15 cellular contexts compared by ENCODE assay signal in genomic region chr12:90211017-90211416, GRCh38.
DNase-seq lines count a peak whose midpoint lies in the region; ATAC-seq and TF ChIP-seq lines count a peak whose summit lies in the region.
"Had no signal": no experiment of that assay in that cellular context is flagged by ENCODE, and none has a peak within 500 bp of the region (broad histone marks: within the 10 kb centered on the region; RNA-seq: fewer than 3 reads in every experiment).

No MANE protein-coding gene starts in this region.

- peaks cover 0 to 4% of the 10 kb centered on the region in 2 donors for H3K27me3 Mint-ChIP-seq in CD4-positive, alpha-beta memory T cell

- intact Hi-C loops in left colon (cut with DNase I, micrococcal nuclease), result no loop called here
- intact Hi-C loops in CD4-positive, alpha-beta memory T cell (cut with micrococcal nuclease), result no loop called here

- in situ Hi-C loops in HAP-1 (cut with MboI; ENCODE audit: low sequenced_read_pairs), result no loop called here

- H3K27me3 ChIP-seq in BJ (ENCODE audit: control insufficient read depth, insufficient read depth, low read length) (no peaks in the 10 kb centered on the region), HAP-1 (ENCODE audit: low read depth) (no peaks in the 10 kb centered on the region)
- H3K27me3 ChIP-seq in CD4-positive, alpha-beta memory T cell (ENCODE audit: insufficient read depth, low read length), result no peaks in the 10 kb centered on the region

- H3K4me3 ChIP-seq in BJ (ENCODE audit: low read depth, low read length), result no peak overlapping the region
- H3K4me3 ChIP-seq in cardiac fibroblast (replicated peaks in 1 of 2; ENCODE audit: low read depth in 2 of 2, low read length in 2 of 2), result no peak overlapping the region
- H3K4me3 ChIP-seq in CD4-positive, alpha-beta memory T cell (ENCODE audit: low read length in 2 of 2), result no peak overlapping the region
- no peak overlapping the region for H3K4me3 ChIP-seq in HAP-1

- no peaks in the 10 kb centered on the region for H3K4me1 ChIP-seq in CD4-positive, alpha-beta memory T cell (ENCODE audit: insufficient read depth, low read length)
- H3K4me1 ChIP-seq in HAP-1, result no peaks in the 10 kb centered on the region

- H3K36me3 ChIP-seq in BJ (ENCODE audit: control insufficient read depth, insufficient read depth, low read length) (no peaks in the 10 kb centered on the region), HAP-1 (replicated peaks) (no peaks in the 10 kb centered on the region)
- H3K36me3 ChIP-seq in CD4-positive, alpha-beta memory T cell (ENCODE audit: insufficient read depth, low read length), result no peaks in the 10 kb centered on the region

- peak; percentile 61 for ATAC-seq in left colon
- no peak for ATAC-seq in stimulated activated effector memory CD8-positive, alpha-beta T cell treated with anti-CD3 and anti-CD28 coated beads, Interleukin-12 subunit alpha, Interleukin-12 subunit beta, amount 100 ng/mL, for 72 hours

- peaks cover 0 to 1% (median 0%) of the 10 kb centered on the region in 4 donors for H3K4me1 Mint-ChIP-seq in CD4-positive, alpha-beta memory T cell
- H3K4me1 Mint-ChIP-seq in stimulated activated effector memory CD8-positive, alpha-beta T cell treated with anti-CD3 and anti-CD28 coated beads, Interleukin-12 subunit alpha, Interleukin-12 subunit beta, amount 100 ng/mL, for 72 hours, result no peaks in the 10 kb centered on the region

- H3K4me3 Mint-ChIP-seq in CD4-positive, alpha-beta memory T cell, result no peak overlapping the region
- H3K4me3 Mint-ChIP-seq in stimulated activated effector memory CD8-positive, alpha-beta T cell treated with anti-CD3 and anti-CD28 coated beads, Interleukin-12 subunit alpha, Interleukin-12 subunit beta, amount 100 ng/mL, for 72 hours, result no peak overlapping the region
- H3K4me3 Mint-ChIP-seq: activated CD4-positive, alpha-beta memory T cell treated with anti-CD3 and anti-CD28 coated beads for 36 hours had no signal

- no peak overlapping the region for H3K27ac ChIP-seq in CD4-positive, alpha-beta memory T cell (ENCODE audit: low read depth, low read length)

- POLR2A ChIA-PET in BJ (lab: Charles Lee), result no interaction called here
- POLR2A ChIA-PET in CD4-positive, alpha-beta memory T cell (lab: Charles Lee; ENCODE audit: partially characterized antibody), result no interaction called here

- CTCF ChIA-PET in BJ (lab: Yijun Ruan, JAX), result no interaction called here
- CTCF ChIA-PET in CD4-positive, alpha-beta memory T cell (lab: Charles Lee; ENCODE audit: partially characterized antibody), result no interaction called here

- H3K9me3 Mint-ChIP-seq in CD4-positive, alpha-beta memory T cell, result peaks cover 3 to 32% (median 20%) of the 10 kb centered on the region in 8 donors
- H3K9me3 Mint-ChIP-seq in stimulated activated effector memory CD8-positive, alpha-beta T cell treated with anti-CD3 and anti-CD28 coated beads, Interleukin-12 subunit alpha, Interleukin-12 subunit beta, amount 100 ng/mL, for 72 hours, result peaks cover 12% of the 10 kb centered on the region

- no peaks in the 10 kb centered on the region for H3K9me3 ChIP-seq in CD4-positive, alpha-beta memory T cell (ENCODE audit: control insufficient read depth in 1 of 2, low read length in 2 of 2)
- H3K9me3 ChIP-seq in HAP-1, result no peaks in the 10 kb centered on the region

- peaks cover 2 to 3% of the 10 kb centered on the region in 2 donors for H3K36me3 Mint-ChIP-seq in CD4-positive, alpha-beta memory T cell
- no peaks in the 10 kb centered on the region for H3K36me3 Mint-ChIP-seq in stimulated activated effector memory CD8-positive, alpha-beta T cell treated with anti-CD3 and anti-CD28 coated beads, Interleukin-12 subunit alpha, Interleukin-12 subunit beta, amount 100 ng/mL, for 72 hours

- TF ChIP-seq CTCF in BJ (IDR thresholded peaks at IDR 0.05; ENCODE audit: insufficient read depth, low read depth, low read length) (no peak), cardiac fibroblast (IDR thresholded peaks at IDR 0.05; ENCODE audit: low read depth, low read length) (no peak)

- no peak overlapping the region for H3K27ac Mint-ChIP-seq in CD4-positive, alpha-beta memory T cell
- H3K27ac Mint-ChIP-seq in stimulated activated effector memory CD8-positive, alpha-beta T cell treated with anti-CD3 and anti-CD28 coated beads, Interleukin-12 subunit alpha, Interleukin-12 subunit beta, amount 100 ng/mL, for 72 hours, result no peak overlapping the region
- H3K27ac Mint-ChIP-seq: activated CD4-positive, alpha-beta memory T cell treated with anti-CD3 and anti-CD28 coated beads for 36 hours had no signal

- peak; percentile 11 for DNase-seq in BJ (ENCODE audit: low read depth)
- peak; percentile 58 for DNase-seq in LoVo (ENCODE audit: low spot score)
- peak; percentile 11 to 84 for DNase-seq in cardiac fibroblast (ENCODE audit: low read depth in 2 of 2)
- no peak for DNase-seq in left colon
- no peak for DNase-seq in CD4-positive, alpha-beta memory T cell
- no peak for DNase-seq in HAP-1 (ENCODE audit: low spot score in 2 of 2)
- no peak for DNase-seq in stimulated activated effector memory CD8-positive, alpha-beta T cell treated with anti-CD3 and anti-CD28 coated beads, Interleukin-12 subunit alpha, Interleukin-12 subunit beta, amount 100 ng/mL, for 72 hours (ENCODE audit: low spot score in 2 of 2)
- no peak for DNase-seq in anterior cingulate cortex (lab: John Stamatoyannopoulos, UW)
- DNase-seq: activated CD4-positive, alpha-beta memory T cell treated with anti-CD3 and anti-CD28 coated beads for 36 hours; activated effector memory CD4-positive, alpha-beta T cell treated with anti-CD3 and anti-CD28 coated beads, Interleukin-2, amount 50 U/mL, for 16 hours; C1 segment of cervical spinal cord; NCI-H1694 treated with DMSO at 0.1 percent for 48 hours; occipital lobe; stimulated activated naive CD4-positive, alpha-beta T cell; T-helper 2 cell had no signal

Comparison
In these comparisons a context has a peak if more than half of its experiments do, and no peak if none do; other contexts are left out.
1. DNase-seq: peak in BJ (single experiment), LoVo (single experiment) and cardiac fibroblast (2 of 2); none in left colon (0 of 2), CD4-positive, alpha-beta memory T cell (0 of 5), HAP-1 (0 of 2), stimulated activated effector memory CD8-positive, alpha-beta T cell treated with anti-CD3 and anti-CD28 coated beads, Interleukin-12 subunit alpha, Interleukin-12 subunit beta, amount 100 ng/mL, for 72 hours (0 of 2) and anterior cingulate cortex (0 of 58).